ENCODE assay signal across 8 cellular contexts in the genomic region with DNA sequence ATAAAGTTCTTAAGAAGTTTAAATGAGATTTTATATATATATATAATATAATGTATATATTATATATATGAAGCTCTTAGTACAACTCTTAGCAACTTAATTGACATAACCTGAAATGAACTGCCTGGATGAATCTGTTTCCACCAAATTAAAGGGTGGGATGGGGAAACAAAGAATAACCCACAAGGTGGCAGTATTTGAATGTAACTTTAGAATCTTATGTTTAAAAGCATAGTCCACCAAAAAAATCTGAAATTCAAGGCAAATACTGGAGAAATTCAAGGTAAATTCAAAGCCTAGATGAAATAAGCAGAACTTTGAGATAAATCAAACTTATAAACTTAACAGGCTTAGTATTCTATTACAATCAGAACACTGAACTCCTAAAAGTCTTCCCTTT. TPM values are rescaled to one million over a fixed set of nuclear protein-coding genes. Genes with fewer than 3 reads are reported as not detected.
DNase-seq lines count a peak whose midpoint lies in the region; ATAC-seq and TF ChIP-seq lines count a peak whose summit lies in the region.

No MANE protein-coding gene starts in this region.

- TF ChIP-seq POLR2A in erythroblast (IDR thresholded peaks at IDR 0.05; ENCODE audit: low read length) = no peak

- DNase-seq in AG04450 (ENCODE audit: low read depth, low spot score) = no peak
- DNase-seq in erythroblast (lab: John Stamatoyannopoulos, UW) = peak; percentile 5 to 19
- DNase-seq in smooth muscle cell (lab: John Stamatoyannopoulos, UW; ENCODE audit: unreplicated experiment) = no peak
- no peak for DNase-seq in activated gamma-delta T cell treated with Interleukin-2 at 50 U/mL for 16 hours
- DNase-seq in NCI-H128 (lab: John Stamatoyannopoulos, UW; ENCODE audit: unreplicated experiment) = no peak

- H3K9ac ChIP-seq in OCI-LY3 (ENCODE audit: low read length) (no peak overlapping the region), smooth muscle cell (ENCODE audit: low read depth) (no peak overlapping the region)

- H3K4me2 ChIP-seq in OCI-LY3 (ENCODE audit: low read length) (no peak overlapping the region), smooth muscle cell (no peak overlapping the region)

- H3K27me3 ChIP-seq in AG04450 (ENCODE audit: control insufficient read depth, insufficient read depth, low read length) (no peaks in the 10 kb centered on the region), OCI-LY3 (ENCODE audit: low read depth, low read length) (no peaks in the 10 kb centered on the region), smooth muscle cell (ENCODE audit: low read depth) (no peaks in the 10 kb centered on the region)

- H2AFZ ChIP-seq in OCI-LY3 (ENCODE audit: low read depth, low read length) (no peak overlapping the region), smooth muscle cell (ENCODE audit: low read depth) (no peak overlapping the region)

- H3K9me3 ChIP-seq in AG04450 (ENCODE audit: control insufficient read depth, insufficient read depth, low read length) (peaks cover 2% of the 10 kb centered on the region; the same call in 1 of the 2 replicates), OCI-LY3 (ENCODE audit: insufficient read depth, low read length) (no peaks in the 10 kb centered on the region), smooth muscle cell (replicated peaks; ENCODE audit: low read depth) (no peaks in the 10 kb centered on the region)

- no peak for ATAC-seq in GM18858 (IDR thresholded peaks at IDR 0.05; ENCODE audit: unreplicated experiment)

- TF ChIP-seq CTCF in AG04450 (IDR thresholded peaks at IDR 0.05; ENCODE audit: low read depth, low read length) (peak; percentile 62), GM12874 (IDR thresholded peaks at IDR 0.05; ENCODE audit: insufficient read depth, low read depth, low read length) (0 out of 2 replicates have a peak, but pooled peaks have one; percentile 14), OCI-LY3 (IDR thresholded peaks at IDR 0.05; ENCODE audit: low read depth, low read length) (peak; percentile 73), smooth muscle cell (IDR thresholded peaks at IDR 0.05; ENCODE audit: borderline replicate concordance, insufficient read depth, poor library complexity, severe bottlenecking) (peak; percentile 59)

- no peak overlapping the region for H3K27ac ChIP-seq in AG04450 (ENCODE audit: low read depth, low read length)
- H3K27ac ChIP-seq in OCI-LY3 (ENCODE audit: low read length) = no peak overlapping the region
- H3K27ac ChIP-seq in smooth muscle cell (ENCODE audit: low read depth) = no peak overlapping the region

- H3F3A ChIP-seq in smooth muscle cell (ENCODE audit: low read depth) = no peaks in the 10 kb centered on the region

- peaks cover 13% of the 10 kb centered on the region for H3K79me2 ChIP-seq in OCI-LY3 (ENCODE audit: low read length)
- peaks cover 3% of the 10 kb centered on the region for H3K79me2 ChIP-seq in smooth muscle cell (ENCODE audit: low read depth)

- CTCF ChIA-PET in AG04450 (lab: Charles Lee) = interaction anchor here (0.5 to 7.5 kb wide), 19 partner anchors 8 to 1261 kb away, joined by 3 to 95 read pairs (median 3); partner anchors contain the start of genes DOP1A, PRSS35, TPBG and UBE3D

- no peaks in the 10 kb centered on the region for H4K20me1 ChIP-seq in OCI-LY3 (ENCODE audit: insufficient read depth, low read length)
- no peaks in the 10 kb centered on the region for H4K20me1 ChIP-seq in smooth muscle cell (ENCODE audit: low read depth)

- H3K36me3 ChIP-seq in OCI-LY3 (replicated peaks; ENCODE audit: low read depth, low read length) (no peaks in the 10 kb centered on the region), smooth muscle cell (ENCODE audit: low read depth) (no peaks in the 10 kb centered on the region)

- POLR2A ChIA-PET in AG04450 (lab: Yijun Ruan, JAX) = no interaction called here

- H3K4me1 ChIP-seq in OCI-LY3 (ENCODE audit: low read length) (peaks cover 6% of the 10 kb centered on the region; the same call in 1 of the 2 replicates), smooth muscle cell (ENCODE audit: low read depth) (no peaks in the 10 kb centered on the region)

- H3K4me3 ChIP-seq in AG04450 (ENCODE audit: low read depth, low read length) = no peak overlapping the region
- H3K4me3 ChIP-seq in OCI-LY3 (ENCODE audit: low read length) = no peak overlapping the region
- H3K4me3 ChIP-seq in smooth muscle cell = no peak overlapping the region

RNA-seq across cellular contexts. Expression of gene IBTK, which starts 4.4 kb away (rescaled TPM):
- polyA plus RNA-seq in AG04450 (2011; rRNA removed) (26.5 and 39.8 TPM in 2 replicates), smooth muscle cell (15.3 and 21.6 TPM in 2 replicates)
- 32.4 and 57.9 TPM in 2 replicates for polyA minus RNA-seq in AG04450 (2011; rRNA and poly(A)+ RNA removed)
- total RNA-seq in smooth muscle cell = 50.7 and 69.7 TPM in 2 replicates

Comparison
In these comparisons a context has a peak if more than half of its experiments do, and no peak if none do; other contexts are left out.
1. DNase-seq: peak in erythroblast (2 of 2); none in AG04450 (single experiment), smooth muscle cell (single experiment), activated gamma-delta T cell treated with Interleukin-2 at 50 U/mL for 16 hours (single experiment) and NCI-H128 (single experiment).
2. CTCF ChIP-seq: peak in every context shown above with its lines; median percentile 73 in OCI-LY3; 62 in AG04450; 59 in smooth muscle cell; 14 in GM12874.